ENCODE assay signal across 10 cellular contexts in the genomic region with DNA sequence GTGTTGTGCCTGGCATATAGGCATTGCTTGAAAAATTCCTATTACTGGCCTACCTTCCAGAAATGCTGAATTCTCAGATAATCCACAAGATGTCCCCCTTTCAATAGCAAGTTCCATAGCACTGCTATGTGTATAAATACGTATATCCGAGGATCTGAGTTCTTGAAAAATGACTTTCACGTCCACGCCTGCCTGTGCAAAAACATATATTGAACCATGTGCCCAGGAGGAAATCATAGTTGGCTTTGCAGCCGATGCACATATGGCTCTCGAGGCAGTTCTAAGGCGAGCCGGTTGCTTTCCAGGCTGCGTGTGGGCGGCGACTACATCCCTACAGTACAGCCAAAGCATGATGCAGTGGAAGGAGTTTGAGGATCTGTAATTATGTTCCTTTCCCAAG. TPM values are rescaled to one million over a fixed set of nuclear protein-coding genes. Genes with fewer than 3 reads are reported as not detected.
DNase-seq lines count a peak whose midpoint lies in the region; ATAC-seq, FAIRE-seq and TF ChIP-seq lines count a peak whose summit lies in the region.
"Had no signal": no experiment of that assay in that cellular context is flagged by ENCODE, and none has a peak within 500 bp of the region (broad histone marks: within the 10 kb centered on the region; RNA-seq: fewer than 3 reads in every experiment).

No MANE protein-coding gene starts in this region.

- ATAC-seq in pancreas: peak in 3 of 4 donors; percentile 29 to 58 (median 38)

- DNase-seq in GM06990 (ENCODE audit: extremely low read depth, insufficient read length) (no peak), NCI-H526 treated with DMSO at 0.1 percent for 48 hours (lab: John Stamatoyannopoulos, UW) (peak; percentile 12), pancreas (no peak), CD1c-positive myeloid dendritic cell (ENCODE audit: extremely low spot score) (no peak), AG08396 (ENCODE audit: low spot score) (no peak), NCI-H774 (lab: John Stamatoyannopoulos, UW) (no peak)
- no peak for DNase-seq in activated T-cell treated with anti-CD3 and anti-CD28 coated beads, Interleukin-2, amount 50 U/mL, for 1 hour
- DNase-seq: activated CD8-positive, alpha-beta memory T cell treated with anti-CD3 and anti-CD28 coated beads, Interleukin-2, amount 50 U/mL, for 4 hours; NCI-H1048 had no signal

- TF ChIP-seq CTCF in GM06990 (IDR thresholded peaks at IDR 0.05; ENCODE audit: insufficient read depth, low read length, poor library complexity, severe bottlenecking): peak; percentile 5
- TF ChIP-seq CTCF in pancreas (IDR thresholded peaks at IDR 0.05): no peak

- intact Hi-C loops in pancreas (cut with DNase I): no loop called here

- H3K4me3 ChIP-seq in GM06990 (replicated peaks; ENCODE audit: low read depth, low read length) (no peak overlapping the region), endocrine pancreas (ENCODE audit: control insufficient read depth, insufficient read depth, low read length) (peak overlapping the region; percentile 5), pancreas (no peak overlapping the region)

- H3K36me3 ChIP-seq in GM06990 (ENCODE audit: control insufficient read depth, insufficient read depth, low read length): no peaks in the 10 kb centered on the region
- no peaks in the 10 kb centered on the region for H3K36me3 ChIP-seq in endocrine pancreas (ENCODE audit: control insufficient read depth, insufficient read depth, low read length)
- H3K36me3 ChIP-seq in pancreas: no peaks in the 10 kb centered on the region

- no peak overlapping the region for H3K9ac ChIP-seq in endocrine pancreas (ENCODE audit: control insufficient read depth, insufficient read depth, low read length)

- H3K9me3 ChIP-seq in endocrine pancreas (ENCODE audit: control insufficient read depth, low read length) (no peaks in the 10 kb centered on the region), pancreas (no peaks in the 10 kb centered on the region)

- no peak overlapping the region for H3K27ac ChIP-seq in pancreas

- H3K27me3 ChIP-seq in GM06990 (replicated peaks; ENCODE audit: control insufficient read depth, insufficient read depth, low read length): no peaks in the 10 kb centered on the region; the same call in 1 of the 2 replicates
- H3K27me3 ChIP-seq in endocrine pancreas (ENCODE audit: control insufficient read depth, insufficient read depth, low read length): no peaks in the 10 kb centered on the region
- peaks cover 0 to 18% (median 0%) of the 10 kb centered on the region in 4 donors for H3K27me3 ChIP-seq in pancreas

- H3K4me1 ChIP-seq in endocrine pancreas (ENCODE audit: control insufficient read depth, insufficient read depth, low read length) (no peaks in the 10 kb centered on the region), pancreas (no peaks in the 10 kb centered on the region)

- FAIRE-seq in pancreas (lab: Jason Lieb, UNC): no peak

- WGBS in pancreas, 2 donors: 28 to 52% methylated on average over 11 of the region's 11 CpGs

RNA-seq across cellular contexts. Expression of a gene that starts 55.4 kb away (rescaled TPM):
- total RNA-seq in pancreas: not detected
- not detected for polyA plus RNA-seq in pancreas
